Comparison of ENCODE assay signal across 1 cellular context in the genomic region with DNA sequence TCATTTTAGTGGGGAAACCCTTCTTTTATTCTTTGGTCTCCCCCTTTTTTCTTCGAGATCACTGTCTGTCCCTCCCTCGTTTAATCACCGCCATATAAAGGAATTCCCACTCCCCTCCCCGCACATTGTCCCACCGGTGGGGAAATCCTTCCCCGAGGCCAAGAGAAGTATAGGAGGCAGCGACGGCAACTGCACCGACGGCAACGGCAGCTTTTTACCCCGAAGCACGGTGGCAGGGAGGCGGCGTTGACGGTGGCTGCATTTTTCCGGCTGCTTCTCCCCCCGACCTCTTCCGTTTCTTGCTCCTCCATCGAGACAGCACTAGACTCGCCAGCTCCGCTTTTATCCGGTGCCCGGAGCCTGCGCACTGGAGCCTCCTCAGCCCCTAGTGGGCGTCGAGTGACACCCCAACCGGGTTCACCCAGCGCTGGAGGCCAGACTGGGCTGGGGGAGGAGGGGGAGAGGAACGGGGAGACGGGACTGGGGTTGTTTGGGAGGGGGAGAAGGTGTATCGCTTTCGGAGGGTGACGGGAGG.
A peak's percentile ranks its signal among the peaks of the same experiment; 100 is the strongest.
TF ChIP-seq lines count a peak whose summit lies in the region.

No MANE protein-coding gene starts in this region.

TF ChIP-seq in HepG2, 621 proteins besides CTCF, POLR2A, EP300 and RAD21 (continued from another document and continues in another):
- TF ChIP-seq, protein P1, sequence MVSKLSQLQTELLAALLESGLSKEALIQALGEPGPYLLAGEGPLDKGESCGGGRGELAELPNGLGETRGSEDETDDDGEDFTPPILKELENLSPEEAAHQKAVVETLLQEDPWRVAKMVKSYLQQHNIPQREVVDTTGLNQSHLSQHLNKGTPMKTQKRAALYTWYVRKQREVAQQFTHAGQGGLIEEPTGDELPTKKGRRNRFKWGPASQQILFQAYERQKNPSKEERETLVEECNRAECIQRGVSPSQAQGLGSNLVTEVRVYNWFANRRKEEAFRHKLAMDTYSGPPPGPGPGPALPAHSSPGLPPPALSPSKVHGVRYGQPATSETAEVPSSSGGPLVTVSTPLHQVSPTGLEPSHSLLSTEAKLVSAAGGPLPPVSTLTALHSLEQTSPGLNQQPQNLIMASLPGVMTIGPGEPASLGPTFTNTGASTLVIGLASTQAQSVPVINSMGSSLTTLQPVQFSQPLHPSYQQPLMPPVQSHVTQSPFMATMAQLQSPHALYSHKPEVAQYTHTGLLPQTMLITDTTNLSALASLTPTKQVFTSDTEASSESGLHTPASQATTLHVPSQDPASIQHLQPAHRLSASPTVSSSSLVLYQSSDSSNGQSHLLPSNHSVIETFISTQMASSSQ (IDR thresholded peaks at IDR 0.05; ENCODE audit: low read depth), result no peak
- TF ChIP-seq, protein P1 (CRISPR knock-in tag; IDR thresholded peaks at IDR 0.05; ENCODE audit: borderline replicate concordance), result 0 out of 2 replicates have a peak, but pooled peaks have one; percentile 12
- TF ChIP-seq ZNF331 (CRISPR knock-in tag; IDR thresholded peaks at IDR 0.05), result peak; percentile 36
- TF ChIP-seq FOXC1 (CRISPR knock-in tag; IDR thresholded peaks at IDR 0.05; ENCODE audit: borderline replicate concordance), result 0 out of 2 replicates have a peak, but pooled peaks have one; percentile 7
- no peak for TF ChIP-seq TP53 (CRISPR knock-in tag; conservative IDR thresholded peaks at IDR 0.05)
- 0 out of 2 replicates have a peak, but pooled peaks have one; percentile 42 for TF ChIP-seq ZNF564 (CRISPR knock-in tag; IDR thresholded peaks at IDR 0.05)
- TF ChIP-seq, protein P2, sequence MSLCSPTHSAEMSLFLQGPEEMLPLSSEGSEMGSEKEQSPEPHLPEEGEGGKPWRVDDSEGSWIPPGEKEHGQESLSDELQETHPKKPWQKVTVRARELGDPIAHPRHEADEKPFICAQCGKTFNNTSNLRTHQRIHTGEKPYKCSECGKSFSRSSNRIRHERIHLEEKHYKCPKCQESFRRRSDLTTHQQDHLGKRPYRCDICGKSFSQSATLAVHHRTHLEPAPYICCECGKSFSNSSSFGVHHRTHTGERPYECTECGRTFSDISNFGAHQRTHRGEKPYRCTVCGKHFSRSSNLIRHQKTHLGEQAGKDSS (CRISPR knock-in tag; IDR thresholded peaks at IDR 0.05; ENCODE audit: borderline replicate concordance, low read depth), result 0 out of 2 replicates have a peak, but pooled peaks have one; percentile 77
- 0 out of 2 replicates have a peak, but pooled peaks have one; percentile 53 for TF ChIP-seq ZSCAN29 (CRISPR knock-in tag; conservative IDR thresholded peaks at IDR 0.05)
- 0 out of 2 replicates have a peak, but pooled peaks have one; percentile 31 for TF ChIP-seq ZNF30 (CRISPR knock-in tag; IDR thresholded peaks at IDR 0.05)
- peak; percentile 14 for TF ChIP-seq MED8 (CRISPR knock-in tag; IDR thresholded peaks at IDR 0.05; ENCODE audit: insufficient replicate concordance)
- TF ChIP-seq ZNF337 (CRISPR knock-in tag; IDR thresholded peaks at IDR 0.05; ENCODE audit: borderline replicate concordance, low read depth), result peak; percentile 29; the same call in 1 of the 2 replicates
- TF ChIP-seq, protein P3, sequence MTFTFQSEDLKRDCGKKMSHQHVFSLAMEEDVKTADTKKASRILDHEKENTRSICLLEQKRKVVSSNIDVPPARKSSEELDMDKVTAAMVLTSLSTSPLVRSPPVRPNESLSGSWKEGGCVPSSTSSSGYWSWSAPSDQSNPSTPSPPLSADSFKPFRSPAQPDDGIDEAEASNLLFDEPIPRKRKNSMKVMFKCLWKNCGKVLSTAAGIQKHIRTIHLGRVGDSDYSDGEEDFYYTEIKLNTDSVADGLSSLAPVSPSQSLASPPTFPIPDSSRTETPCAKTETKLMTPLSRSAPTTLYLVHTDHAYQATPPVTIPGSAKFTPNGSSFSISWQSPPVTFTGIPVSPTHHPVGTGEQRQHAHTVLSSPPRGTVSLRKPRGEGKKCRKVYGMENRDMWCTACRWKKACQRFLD (CRISPR knock-in tag; IDR thresholded peaks at IDR 0.05; ENCODE audit: borderline replicate concordance), result peak; percentile 79; the same call in 1 of the 2 replicates
- peak; percentile 58; the same call in 1 of the 2 replicates for TF ChIP-seq ZFP90 (CRISPR knock-in tag; IDR thresholded peaks at IDR 0.05; ENCODE audit: borderline replicate concordance)
- peak; percentile 7; the same call in 1 of the 2 replicates for TF ChIP-seq SRY (CRISPR knock-in tag; IDR thresholded peaks at IDR 0.05)
- peak; percentile 13; the same call in 1 of the 2 replicates for TF ChIP-seq POGK (CRISPR knock-in tag; conservative IDR thresholded peaks at IDR 0.05)
- TF ChIP-seq, protein P4, sequence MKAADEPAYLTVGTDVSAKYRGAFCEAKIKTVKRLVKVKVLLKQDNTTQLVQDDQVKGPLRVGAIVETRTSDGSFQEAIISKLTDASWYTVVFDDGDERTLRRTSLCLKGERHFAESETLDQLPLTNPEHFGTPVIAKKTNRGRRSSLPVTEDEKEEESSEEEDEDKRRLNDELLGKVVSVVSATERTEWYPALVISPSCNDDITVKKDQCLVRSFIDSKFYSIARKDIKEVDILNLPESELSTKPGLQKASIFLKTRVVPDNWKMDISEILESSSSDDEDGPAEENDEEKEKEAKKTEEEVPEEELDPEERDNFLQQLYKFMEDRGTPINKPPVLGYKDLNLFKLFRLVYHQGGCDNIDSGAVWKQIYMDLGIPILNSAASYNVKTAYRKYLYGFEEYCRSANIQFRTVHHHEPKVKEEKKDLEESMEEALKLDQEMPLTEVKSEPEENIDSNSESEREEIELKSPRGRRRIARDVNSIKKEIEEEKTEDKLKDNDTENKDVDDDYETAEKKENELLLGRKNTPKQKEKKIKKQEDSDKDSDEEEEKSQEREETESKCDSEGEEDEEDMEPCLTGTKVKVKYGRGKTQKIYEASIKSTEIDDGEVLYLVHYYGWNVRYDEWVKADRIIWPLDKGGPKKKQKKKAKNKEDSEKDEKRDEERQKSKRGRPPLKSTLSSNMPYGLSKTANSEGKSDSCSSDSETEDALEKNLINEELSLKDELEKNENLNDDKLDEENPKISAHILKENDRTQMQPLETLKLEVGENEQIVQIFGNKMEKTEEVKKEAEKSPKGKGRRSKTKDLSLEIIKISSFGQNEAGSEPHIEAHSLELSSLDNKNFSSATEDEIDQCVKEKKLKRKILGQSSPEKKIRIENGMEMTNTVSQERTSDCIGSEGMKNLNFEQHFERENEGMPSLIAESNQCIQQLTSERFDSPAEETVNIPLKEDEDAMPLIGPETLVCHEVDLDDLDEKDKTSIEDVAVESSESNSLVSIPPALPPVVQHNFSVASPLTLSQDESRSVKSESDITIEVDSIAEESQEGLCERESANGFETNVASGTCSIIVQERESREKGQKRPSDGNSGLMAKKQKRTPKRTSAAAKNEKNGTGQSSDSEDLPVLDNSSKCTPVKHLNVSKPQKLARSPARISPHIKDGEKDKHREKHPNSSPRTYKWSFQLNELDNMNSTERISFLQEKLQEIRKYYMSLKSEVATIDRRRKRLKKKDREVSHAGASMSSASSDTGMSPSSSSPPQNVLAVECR (CRISPR knock-in tag; IDR thresholded peaks at IDR 0.05; ENCODE audit: borderline replicate concordance), result no peak
- TF ChIP-seq ATF7-NPFF (CRISPR knock-in tag; IDR thresholded peaks at IDR 0.05; ENCODE audit: low read depth), result peak; percentile 92
- TF ChIP-seq ZMAT3 (CRISPR knock-in tag; conservative IDR thresholded peaks at IDR 0.05), result no peak
- 0 out of 2 replicates have a peak, but pooled peaks have one; percentile 3 for TF ChIP-seq ZNF7 (CRISPR knock-in tag; IDR thresholded peaks at IDR 0.05)
- TF ChIP-seq PATZ1 (CRISPR knock-in tag; IDR thresholded peaks at IDR 0.05), result 0 out of 2 replicates have a peak, but pooled peaks have one; percentile 16
- TF ChIP-seq, protein P5, sequence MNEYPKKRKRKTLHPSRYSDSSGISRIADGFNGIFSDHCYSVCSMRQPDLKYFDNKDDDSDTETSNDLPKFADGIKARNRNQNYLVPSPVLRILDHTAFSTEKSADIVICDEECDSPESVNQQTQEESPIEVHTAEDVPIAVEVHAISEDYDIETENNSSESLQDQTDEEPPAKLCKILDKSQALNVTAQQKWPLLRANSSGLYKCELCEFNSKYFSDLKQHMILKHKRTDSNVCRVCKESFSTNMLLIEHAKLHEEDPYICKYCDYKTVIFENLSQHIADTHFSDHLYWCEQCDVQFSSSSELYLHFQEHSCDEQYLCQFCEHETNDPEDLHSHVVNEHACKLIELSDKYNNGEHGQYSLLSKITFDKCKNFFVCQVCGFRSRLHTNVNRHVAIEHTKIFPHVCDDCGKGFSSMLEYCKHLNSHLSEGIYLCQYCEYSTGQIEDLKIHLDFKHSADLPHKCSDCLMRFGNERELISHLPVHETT (CRISPR knock-in tag; conservative IDR thresholded peaks at IDR 0.05), result no peak
- no peak for TF ChIP-seq RBAK (CRISPR knock-in tag; IDR thresholded peaks at IDR 0.05)
- peak; percentile 96 for TF ChIP-seq ZC3H4 (CRISPR knock-in tag; IDR thresholded peaks at IDR 0.05; ENCODE audit: borderline replicate concordance)
- peak; percentile 78; the same call in 1 of the 2 replicates for TF ChIP-seq ISX (CRISPR knock-in tag; conservative IDR thresholded peaks at IDR 0.05)
- no peak for TF ChIP-seq SSRP1 (CRISPR knock-in tag; IDR thresholded peaks at IDR 0.05)
- TF ChIP-seq GABPA (IDR thresholded peaks at IDR 0.05; ENCODE audit: low read depth, low read length), result no peak
- TF ChIP-seq GABPA (CRISPR knock-in tag; IDR thresholded peaks at IDR 0.05; ENCODE audit: low read depth), result 0 out of 2 replicates have a peak, but pooled peaks have one; percentile 6
- TF ChIP-seq GTF2F1 (IDR thresholded peaks at IDR 0.05; ENCODE audit: low read length), result peak; percentile 41
- peak; percentile 98 for TF ChIP-seq NCOA1 (CRISPR knock-in tag; IDR thresholded peaks at IDR 0.05)
- peak; percentile 98 for TF ChIP-seq PCBP1 (IDR thresholded peaks at IDR 0.05; ENCODE audit: borderline replicate concordance, low read depth, low read length)
- TF ChIP-seq ZNF44 (CRISPR knock-in tag; IDR thresholded peaks at IDR 0.05), result no peak
- 0 out of 2 replicates have a peak, but pooled peaks have one; percentile 39 for TF ChIP-seq BRD4 (CRISPR knock-in tag; IDR thresholded peaks at IDR 0.05)
- peak; percentile 57; the same call in 1 of the 2 replicates for TF ChIP-seq ZNF609 (CRISPR knock-in tag; IDR thresholded peaks at IDR 0.05; ENCODE audit: borderline replicate concordance)
